ENCODE assay signal across 14 cellular contexts in the genomic region with DNA sequence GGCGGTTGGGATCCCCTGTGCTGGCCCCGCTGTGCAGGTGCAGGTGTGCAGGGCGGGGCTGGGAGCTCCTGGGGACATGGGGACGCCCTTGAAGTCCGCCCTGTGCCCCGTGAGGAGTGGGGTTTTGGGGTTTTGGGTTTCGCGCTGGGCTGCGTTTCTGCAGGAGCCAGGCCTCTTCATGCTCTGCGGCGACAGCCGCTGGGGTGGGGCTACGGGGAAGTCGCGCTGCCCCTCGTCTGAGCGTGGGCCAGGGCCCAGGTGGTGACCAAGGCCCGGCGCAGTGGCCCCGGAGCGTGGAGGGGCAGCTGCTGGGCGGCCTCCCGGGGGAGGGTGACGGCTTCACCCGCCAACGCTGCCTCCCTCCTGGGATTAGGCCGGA. TPM values are rescaled to one million over a fixed set of nuclear protein-coding genes. Genes with fewer than 3 reads are reported as not detected.
A peak's percentile ranks its signal among the peaks of the same experiment; 100 is the strongest.
DNase-seq lines count a peak whose midpoint lies in the region; ATAC-seq and TF ChIP-seq lines count a peak whose summit lies in the region.
"Had no signal": no experiment of that assay in that cellular context is flagged by ENCODE, and none has a peak within 500 bp of the region (broad histone marks: within the 10 kb centered on the region; RNA-seq: fewer than 3 reads in every experiment).

No MANE protein-coding gene starts in this region.

- H3K23ac ChIP-seq in trophoblast cell (ENCODE audit: low read length) = no peak overlapping the region

- no peak for TF ChIP-seq CTCF in CD8-positive, alpha-beta T cell (IDR thresholded peaks at IDR 0.05)

- no peak overlapping the region for H2AK5ac ChIP-seq in trophoblast cell (ENCODE audit: low read length)

- H3K4me3 Mint-ChIP-seq in CD8-positive, alpha-beta T cell = no peak overlapping the region
- H3K4me3 Mint-ChIP-seq: CD4-positive, CD25-positive, alpha-beta regulatory T cell had no signal

- H3K79me2 ChIP-seq in trophoblast cell (ENCODE audit: control insufficient read depth, insufficient read depth, low read length, poor library complexity) = no peaks in the 10 kb centered on the region

- no peak overlapping the region for H3K18ac ChIP-seq in trophoblast cell (ENCODE audit: low read length)

- peaks cover 36% of the 10 kb centered on the region for H3K4me1 ChIP-seq in BLaER1
- H3K4me1 ChIP-seq in NT2/D1 (ENCODE audit: insufficient read depth, insufficient read length) = peaks cover 7% of the 10 kb centered on the region
- H3K4me1 ChIP-seq in trophoblast cell (ENCODE audit: control insufficient read depth in 1 of 2, insufficient read depth in 2 of 2, low read length in 2 of 2) = peaks cover 3 to 5% of the 10 kb centered on the region in 2 experiments
- H3K4me1 ChIP-seq in CD8-positive, alpha-beta T cell (ENCODE audit: insufficient read depth, low read length) = no peaks in the 10 kb centered on the region

- H4K20me1 ChIP-seq in BLaER1 = peaks cover 4% of the 10 kb centered on the region; the same call in 1 of the 2 replicates

- H2AFZ ChIP-seq in trophoblast cell (ENCODE audit: insufficient read depth, low read length, poor library complexity) = no peak overlapping the region

- H2BK5ac ChIP-seq in trophoblast cell (ENCODE audit: low read depth, low read length, poor library complexity) = no peak overlapping the region

- H3K4me2 ChIP-seq in BLaER1 = peak overlapping the region; percentile 93
- H3K4me2 ChIP-seq in trophoblast cell (ENCODE audit: low read length) = peak overlapping the region; percentile 77

- H3K9me3 Mint-ChIP-seq in CD8-positive, alpha-beta T cell = no peaks in the 10 kb centered on the region
- H3K9me3 Mint-ChIP-seq: CD4-positive, CD25-positive, alpha-beta regulatory T cell had no signal

- no peaks in the 10 kb centered on the region for H3K36me3 Mint-ChIP-seq in CD8-positive, alpha-beta T cell
- H3K36me3 Mint-ChIP-seq: CD4-positive, CD25-positive, alpha-beta regulatory T cell; naive thymus-derived CD4-positive, alpha-beta T cell had no signal

- no peak overlapping the region for H2BK12ac ChIP-seq in trophoblast cell (ENCODE audit: low read length)

- no peaks in the 10 kb centered on the region for H3K79me1 ChIP-seq in trophoblast cell (ENCODE audit: low read length)

- H3K27ac ChIP-seq in BLaER1 (peak overlapping the region; percentile 35; the same call in 1 of the 2 replicates), trophoblast cell (ENCODE audit: low read depth, low read length) (no peak overlapping the region)
- no peak overlapping the region for H3K27ac ChIP-seq in CD8-positive, alpha-beta T cell (ENCODE audit: low read depth, low read length)

- intact Hi-C loops in left cardiac atrium (cut with DNase I) = no loop called here
- intact Hi-C loops in CD8-positive, alpha-beta T cell (cut with DNase I, micrococcal nuclease) = no loop called here

- H3K27ac Mint-ChIP-seq in CD8-positive, alpha-beta T cell = no peak overlapping the region
- H3K27ac Mint-ChIP-seq: CD4-positive, CD25-positive, alpha-beta regulatory T cell; naive thymus-derived CD4-positive, alpha-beta T cell had no signal

- no peaks in the 10 kb centered on the region for H3K9me3 ChIP-seq in BLaER1
- H3K9me3 ChIP-seq in NT2/D1 (ENCODE audit: insufficient read depth, low read length) = no peaks in the 10 kb centered on the region
- peaks cover 14% of the 10 kb centered on the region for H3K9me3 ChIP-seq in trophoblast cell (ENCODE audit: insufficient read depth, low read depth, low read length)
- no peaks in the 10 kb centered on the region for H3K9me3 ChIP-seq in CD8-positive, alpha-beta T cell (ENCODE audit: low read length)

- peak overlapping the region; percentile 63 for H3K4me3 ChIP-seq in BLaER1
- H3K4me3 ChIP-seq in NT2/D1 (ENCODE audit: insufficient read length, low read depth) = peak overlapping the region; percentile 64
- peak overlapping the region; percentile 38 for H3K4me3 ChIP-seq in trophoblast cell (ENCODE audit: low read depth, low read length)
- no peak overlapping the region for H3K4me3 ChIP-seq in CD8-positive, alpha-beta T cell (ENCODE audit: low read depth, low read length)

- no peak overlapping the region for H3K4ac ChIP-seq in trophoblast cell (ENCODE audit: low read depth, low read length)

- peaks cover 2% of the 10 kb centered on the region for H3K4me1 Mint-ChIP-seq in CD8-positive, alpha-beta T cell (ENCODE audit: low read depth)

- peak overlapping the region; percentile 56; the same call in 1 of the 2 replicates for H3K9ac ChIP-seq in BLaER1
- H3K9ac ChIP-seq in NT2/D1 (ENCODE audit: insufficient read length, low read depth) = peak overlapping the region; percentile 51
- no peak overlapping the region for H3K9ac ChIP-seq in trophoblast cell (ENCODE audit: low read length)

- H4K12ac ChIP-seq in trophoblast cell (ENCODE audit: low read depth, low read length) = no peak overlapping the region

- peaks cover 22% of the 10 kb centered on the region for H3K27me3 Mint-ChIP-seq in CD8-positive, alpha-beta T cell (ENCODE audit: low read depth)

- no peak overlapping the region for H3K14ac ChIP-seq in trophoblast cell (ENCODE audit: low read length)

- H4K8ac ChIP-seq in trophoblast cell (ENCODE audit: low read depth, low read length) = no peak overlapping the region

- WGBS in trophoblast cell (ENCODE audit: extremely low coverage, insufficient coverage, insufficient read length) = no CpG with 5 or more reads among the region's 27 CpGs

- H3K36me3 ChIP-seq in BLaER1 = no peaks in the 10 kb centered on the region
- H3K36me3 ChIP-seq in NT2/D1 (ENCODE audit: insufficient read depth, insufficient read length, low read length) = no peaks in the 10 kb centered on the region
- no peaks in the 10 kb centered on the region for H3K36me3 ChIP-seq in trophoblast cell (ENCODE audit: control insufficient read depth in 1 of 2, insufficient read depth in 2 of 2, low read length in 2 of 2)
- no peaks in the 10 kb centered on the region for H3K36me3 ChIP-seq in CD8-positive, alpha-beta T cell (ENCODE audit: insufficient read depth, low read length)
- H3K36me3 ChIP-seq: Peyer's patch had no signal

- H3K27me3 ChIP-seq in BLaER1 (peaks cover 42% of the 10 kb centered on the region), NT2/D1 (ENCODE audit: insufficient read depth, insufficient read length) (peaks cover 7% of the 10 kb centered on the region), trophoblast cell (ENCODE audit: insufficient read depth, low read length) (peaks cover 10% of the 10 kb centered on the region)
- peaks cover 8% of the 10 kb centered on the region for H3K27me3 ChIP-seq in CD8-positive, alpha-beta T cell (ENCODE audit: insufficient read depth, low read length)

- no peak overlapping the region for H2BK120ac ChIP-seq in trophoblast cell (ENCODE audit: insufficient read depth, low read length, poor library complexity)

- DNase-seq in NT2/D1 (ENCODE audit: low read depth, low spot score) (no peak), left cardiac atrium (no peak), trophoblast cell (peak in 1 of 2 donors; percentile 12), HuH-7 (ENCODE audit: low spot score) (no peak)
- DNase-seq in CD8-positive, alpha-beta T cell = no peak
- DNase-seq: activated CD4-positive, alpha-beta T cell treated with anti-CD3 and anti-CD28 coated beads for 1 hour; GOT3; naive thymus-derived CD4-positive, alpha-beta T cell; NCI-H1048; Peyer's patch had no signal

- POLR2A ChIA-PET in CD8-positive, alpha-beta T cell (lab: Charles Lee) = no interaction called here

- no peak overlapping the region for H4K91ac ChIP-seq in trophoblast cell (ENCODE audit: low read depth, low read length)

- CTCF ChIA-PET in CD8-positive, alpha-beta T cell (lab: Charles Lee) = no interaction called here

- peak; percentile 55 to 60 for ATAC-seq in left cardiac atrium
- ATAC-seq in GM19397 (IDR thresholded peaks at IDR 0.05; ENCODE audit: unreplicated experiment) = no peak
- no peak for ATAC-seq in CD8-positive, alpha-beta T cell
- ATAC-seq in GM19467 (IDR thresholded peaks at IDR 0.05; ENCODE audit: unreplicated experiment) = no peak
- ATAC-seq: naive thymus-derived CD4-positive, alpha-beta T cell had no signal

RNA-seq across cellular contexts. Expression of a gene that starts 47.8 kb away (rescaled TPM):
- total RNA-seq in left cardiac atrium = under 1 TPM; 0.18 to 0.50 TPM
- 25.8 and 26.3 TPM in 2 replicates for polyA plus RNA-seq in trophoblast cell (2013)
- not detected for total RNA-seq in CD8-positive, alpha-beta T cell
- total RNA-seq: CD4-positive, CD25-positive, alpha-beta regulatory T cell; naive thymus-derived CD4-positive, alpha-beta T cell; Peyer's patch had no signal
- polyA plus RNA-seq: CD4-positive, CD25-positive, alpha-beta regulatory T cell; naive thymus-derived CD4-positive, alpha-beta T cell had no signal

Comparison
In these comparisons a context has a peak if more than half of its experiments do, and no peak if none do; other contexts are left out.
1. ATAC-seq: peak in left cardiac atrium (2 of 2); none in GM19397 (single experiment), CD8-positive, alpha-beta T cell (single experiment) and GM19467 (single experiment).